ENCODE assay signal across 12 cellular contexts in genomic region chr1:95002657-95003432, GRCh38.
A peak's percentile ranks its signal among the peaks of the same experiment; 100 is the strongest.
DNase-seq lines count a peak whose midpoint lies in the region; ATAC-seq and TF ChIP-seq lines count a peak whose summit lies in the region.
"Had no signal": no experiment of that assay in that cellular context is flagged by ENCODE, and none has a peak within 500 bp of the region (broad histone marks: within the 10 kb centered on the region; RNA-seq: fewer than 3 reads in every experiment).

No MANE protein-coding gene starts in this region.

- no peaks in the 10 kb centered on the region for H3K4me1 Mint-ChIP-seq in T-helper 2 cell treated with Interferon-gamma antibody and Interleukin-4, amounts not matched to agents 5 μg/mL and 100 μg/mL, for 36 hours (ENCODE audit: low read depth)

- no peak for ATAC-seq in GM21723 (IDR thresholded peaks at IDR 0.05; ENCODE audit: unreplicated experiment)
- no peak for ATAC-seq in HG02973 (IDR thresholded peaks at IDR 0.05; ENCODE audit: unreplicated experiment)
- ATAC-seq: activated naive CD4-positive, alpha-beta T cell treated with anti-CD3 and anti-CD28 coated beads, Interleukin-2, amount 50 U/mL, for 72 hours had no signal

- peak overlapping the region; percentile 21 for H3K4me3 ChIP-seq in osteoblast (ENCODE audit: insufficient read depth, low read length)

- no peaks in the 10 kb centered on the region for H3K27me3 ChIP-seq in osteoblast (ENCODE audit: insufficient read depth, low read length)

- H3K9me3 ChIP-seq in osteoblast (ENCODE audit: low read depth, low read length), result no peaks in the 10 kb centered on the region

- peak overlapping the region; percentile 73 for H3K4me2 ChIP-seq in osteoblast (ENCODE audit: insufficient read depth, low read length)

- H3K36me3 ChIP-seq in osteoblast (ENCODE audit: insufficient read depth, low read length), result no peaks in the 10 kb centered on the region
- H3K36me3 ChIP-seq: WERI-Rb-1 had no signal

- no peak for TF ChIP-seq CTCF in osteoblast (IDR thresholded peaks at IDR 0.05; ENCODE audit: extremely low read depth, low read depth, low read length)

- peak; percentile 11 for DNase-seq in COR-L47 (lab: John Stamatoyannopoulos, UW)
- DNase-seq in OCI-M1 (lab: John Stamatoyannopoulos, UW), result peak; percentile 10
- peak; percentile 49 for DNase-seq in fibroblast of peridontal ligament (ENCODE audit: extremely low read depth)
- no peak for DNase-seq in osteoblast (ENCODE audit: insufficient read length, low spot score, missing footprints)
- DNase-seq in T-helper 2 cell treated with Interferon-gamma antibody and Interleukin-4, amounts not matched to agents 5 μg/mL and 100 μg/mL, for 36 hours (ENCODE audit: low spot score), result no peak
- no peak for DNase-seq in superior temporal gyrus (ENCODE audit: extremely low spot score)
- DNase-seq: NCI-H2171, substantia nigra, WERI-Rb-1 had no signal

- no peaks in the 10 kb centered on the region for H3K27me3 Mint-ChIP-seq in T-helper 2 cell treated with Interferon-gamma antibody and Interleukin-4, amounts not matched to agents 5 μg/mL and 100 μg/mL, for 36 hours (ENCODE audit: low read depth)

- H3K9me3 Mint-ChIP-seq in T-helper 2 cell treated with Interferon-gamma antibody and Interleukin-4, amounts not matched to agents 5 μg/mL and 100 μg/mL, for 36 hours, result no peaks in the 10 kb centered on the region
- H3K9me3 Mint-ChIP-seq: activated naive CD4-positive, alpha-beta T cell treated with anti-CD3 and anti-CD28 coated beads, Interleukin-2, amount 50 U/mL, for 72 hours had no signal

- H3K4me1 ChIP-seq in osteoblast (ENCODE audit: insufficient read depth, low read length), result peaks cover 11% of the 10 kb centered on the region

- H3K79me2 ChIP-seq in osteoblast (ENCODE audit: insufficient read depth, low read length), result no peaks in the 10 kb centered on the region

- H3K27ac ChIP-seq in osteoblast (ENCODE audit: low read depth, low read length), result peak overlapping the region; percentile 39
- H3K27ac ChIP-seq: WERI-Rb-1 had no signal

- no peak overlapping the region for H3K4me3 Mint-ChIP-seq in T-helper 2 cell treated with Interferon-gamma antibody and Interleukin-4, amounts not matched to agents 5 μg/mL and 100 μg/mL, for 36 hours

- no peak overlapping the region for H3K27ac Mint-ChIP-seq in T-helper 2 cell treated with Interferon-gamma antibody and Interleukin-4, amounts not matched to agents 5 μg/mL and 100 μg/mL, for 36 hours
- H3K27ac Mint-ChIP-seq: activated naive CD4-positive, alpha-beta T cell treated with anti-CD3 and anti-CD28 coated beads, Interleukin-2, amount 50 U/mL, for 72 hours had no signal

- H2AFZ ChIP-seq in osteoblast (ENCODE audit: low read length), result peak overlapping the region; percentile 88

- H4K20me1 ChIP-seq in osteoblast (ENCODE audit: insufficient read depth, low read length), result no peaks in the 10 kb centered on the region

- H3K36me3 Mint-ChIP-seq in T-helper 2 cell treated with Interferon-gamma antibody and Interleukin-4, amounts not matched to agents 5 μg/mL and 100 μg/mL, for 36 hours (ENCODE audit: low read depth), result no peaks in the 10 kb centered on the region
- H3K36me3 Mint-ChIP-seq: activated naive CD4-positive, alpha-beta T cell treated with anti-CD3 and anti-CD28 coated beads, Interleukin-2, amount 50 U/mL, for 72 hours had no signal

Comparison
In these comparisons a context has a peak if more than half of its experiments do, and no peak if none do; other contexts are left out.
1. DNase-seq: peak in COR-L47 (single experiment), OCI-M1 (single experiment) and fibroblast of peridontal ligament (single experiment); none in osteoblast (single experiment), T-helper 2 cell treated with Interferon-gamma antibody and Interleukin-4, amounts not matched to agents 5 μg/mL and 100 μg/mL, for 36 hours (single experiment) and superior temporal gyrus (single experiment).